Comparison of ENCODE assay signal across 6 cellular contexts in genomic region chr9:127931092-127931881, GRCh38. TPM values are rescaled to one million over a fixed set of nuclear protein-coding genes. Genes with fewer than 3 reads are reported as not detected.
DNase-seq lines count a peak whose midpoint lies in the region; TF ChIP-seq lines count a peak whose summit lies in the region.

No MANE protein-coding gene starts in this region.

- peaks cover 49% of the 10 kb centered on the region for H3F3A ChIP-seq in neural progenitor cell (ENCODE audit: low read depth)

- H3K4me1 ChIP-seq in neural progenitor cell, result peaks cover 20% of the 10 kb centered on the region

- no peaks in the 10 kb centered on the region for H3K9me3 ChIP-seq in neural progenitor cell (ENCODE audit: low read depth)

- peaks cover 14% of the 10 kb centered on the region for H3K27me3 Mint-ChIP-seq in T-helper 2 cell treated with Interferon-gamma antibody and Interleukin-4, amounts not matched to agents 5 μg/mL and 100 μg/mL, for 36 hours (ENCODE audit: low read depth)
- H3K27me3 Mint-ChIP-seq in neural progenitor cell (ENCODE audit: insufficient read depth, low read depth), result peaks cover 34% of the 10 kb centered on the region

- peaks cover 4% of the 10 kb centered on the region for H3K79me2 ChIP-seq in neural progenitor cell (ENCODE audit: low read depth)

- no peak overlapping the region for H3K9ac ChIP-seq in neural progenitor cell

- H3K27me3 ChIP-seq in neural progenitor cell, result peaks cover 39% of the 10 kb centered on the region

- H3K27ac ChIP-seq in neural progenitor cell, result no peak overlapping the region

- peak overlapping the region; percentile 76 for H3K4me2 ChIP-seq in neural progenitor cell

- no peak for DNase-seq in T-helper 2 cell treated with Interferon-gamma antibody and Interleukin-4, amounts not matched to agents 5 μg/mL and 100 μg/mL, for 36 hours (ENCODE audit: low spot score)
- DNase-seq in T-helper 2 cell, result no peak
- DNase-seq in MV-4-11 (lab: John Stamatoyannopoulos, UW), result peak; percentile 56
- peak; percentile 68 for DNase-seq in brain pericyte (ENCODE audit: low read depth, low spot score)
- peak; percentile 21 for DNase-seq in neural progenitor cell (ENCODE audit: low spot score)
- no peak for DNase-seq in NOMO-1 treated with dmso at 0.1 percent for 144 hours (lab: John Stamatoyannopoulos, UW; ENCODE audit: unreplicated experiment)

- peak overlapping the region; percentile 5 for H2AFZ ChIP-seq in neural progenitor cell (replicated peaks)

- peak overlapping the region; percentile 73 for H3K4me3 ChIP-seq in neural progenitor cell

- no peaks in the 10 kb centered on the region for H3K36me3 ChIP-seq in neural progenitor cell

- peaks cover 33% of the 10 kb centered on the region for H4K20me1 ChIP-seq in neural progenitor cell (ENCODE audit: low read depth)

- H3K4me1 Mint-ChIP-seq in T-helper 2 cell treated with Interferon-gamma antibody and Interleukin-4, amounts not matched to agents 5 μg/mL and 100 μg/mL, for 36 hours (ENCODE audit: low read depth), result peaks cover 36% of the 10 kb centered on the region
- H3K4me1 Mint-ChIP-seq in neural progenitor cell, result peaks cover 32% of the 10 kb centered on the region

- peak overlapping the region; percentile 32 for H3K27ac Mint-ChIP-seq in T-helper 2 cell treated with Interferon-gamma antibody and Interleukin-4, amounts not matched to agents 5 μg/mL and 100 μg/mL, for 36 hours
- no peak overlapping the region for H3K27ac Mint-ChIP-seq in neural progenitor cell

- H3K9me3 Mint-ChIP-seq in T-helper 2 cell treated with Interferon-gamma antibody and Interleukin-4, amounts not matched to agents 5 μg/mL and 100 μg/mL, for 36 hours, result no peaks in the 10 kb centered on the region
- H3K9me3 Mint-ChIP-seq in neural progenitor cell, result peaks cover 2% of the 10 kb centered on the region

- TF ChIP-seq CTCF in neural progenitor cell (IDR thresholded peaks at IDR 0.05), result no peak

- peaks cover 24% of the 10 kb centered on the region for H3K36me3 Mint-ChIP-seq in T-helper 2 cell treated with Interferon-gamma antibody and Interleukin-4, amounts not matched to agents 5 μg/mL and 100 μg/mL, for 36 hours (ENCODE audit: low read depth)
- peaks cover 3% of the 10 kb centered on the region for H3K36me3 Mint-ChIP-seq in neural progenitor cell

- H3K4me3 Mint-ChIP-seq in T-helper 2 cell treated with Interferon-gamma antibody and Interleukin-4, amounts not matched to agents 5 μg/mL and 100 μg/mL, for 36 hours, result peak overlapping the region; percentile 69
- peak overlapping the region; percentile 83 for H3K4me3 Mint-ChIP-seq in neural progenitor cell

RNA-seq across cellular contexts. Expression of gene PIP5KL1, which starts 0.7 kb away (rescaled TPM):
- total RNA-seq in neural progenitor cell (ENCODE audit: low replicate concordance), result 1.4 and 8.8 TPM in 2 replicates

RNA-seq across cellular contexts. Expression of gene DPM2, which starts 6.4 kb away (rescaled TPM):
- total RNA-seq in neural progenitor cell (ENCODE audit: low replicate concordance), result 9.1 and 20.5 TPM in 2 replicates

RNA-seq across cellular contexts. Expression of gene ST6GALNAC4, which starts 14.4 kb away (rescaled TPM):
- 5.5 and 11.1 TPM in 2 replicates for total RNA-seq in neural progenitor cell (ENCODE audit: low replicate concordance)

RNA-seq across cellular contexts. Expression of gene ST6GALNAC6, which starts 31.9 kb away (rescaled TPM):
- total RNA-seq in neural progenitor cell (ENCODE audit: low replicate concordance), result 14.3 and 42.7 TPM in 2 replicates

RNA-seq across cellular contexts. Expression of gene EEIG1, which starts 49.5 kb away (rescaled TPM):
- total RNA-seq in neural progenitor cell (ENCODE audit: low replicate concordance), result 8.8 and 30.8 TPM in 2 replicates

Comparison
In these comparisons a context has a peak if more than half of its experiments do, and no peak if none do; other contexts are left out.
1. DNase-seq: peak in MV-4-11 (single experiment), brain pericyte (single experiment) and neural progenitor cell (single experiment); none in T-helper 2 cell treated with Interferon-gamma antibody and Interleukin-4, amounts not matched to agents 5 μg/mL and 100 μg/mL, for 36 hours (single experiment), T-helper 2 cell (0 of 5) and NOMO-1 treated with dmso at 0.1 percent for 144 hours (single experiment).